Comparison of ENCODE assay signal across 1 cellular context in genomic region chr19:45078390-45079062, GRCh38.
A peak's percentile ranks its signal among the peaks of the same experiment; 100 is the strongest.
TF ChIP-seq lines count a peak whose summit lies in the region.

No MANE protein-coding gene starts in this region.

TF ChIP-seq in K562, 482 proteins besides CTCF, POLR2A, EP300 and RAD21 (continued from another document):
- TF ChIP-seq CLOCK (CRISPR knock-in tag; IDR thresholded peaks at IDR 0.05; ENCODE audit: borderline replicate concordance) (no peak), EHMT2 (IDR thresholded peaks at IDR 0.05) (no peak), NR2C2 (CRISPR knock-in tag; IDR thresholded peaks at IDR 0.05) (no peak), NR2C2 (tag; IDR thresholded peaks at IDR 0.05) (no peak; the same call in 1 of the 2 replicates), TARDBP (IDR thresholded peaks at IDR 0.05) (no peak), MCM5 (IDR thresholded peaks at IDR 0.05; ENCODE audit: low read depth) (no peak), NFRKB (IDR thresholded peaks at IDR 0.05; ENCODE audit: low read depth) (0 out of 2 replicates have a peak, but pooled peaks have one; percentile 11), BRCA1 (IDR thresholded peaks at IDR 0.05) (no peak), BRCA1 (CRISPR knock-in tag; IDR thresholded peaks at IDR 0.05) (peak; percentile 83; the same call in 1 of the 2 replicates), DNMT1 (IDR thresholded peaks at IDR 0.05) (no peak), NR2F6 (CRISPR knock-in tag; IDR thresholded peaks at IDR 0.05) (no peak), ZNF586 (CRISPR knock-in tag; conservative IDR thresholded peaks at IDR 0.05) (no peak), TEAD1 (CRISPR knock-in tag; IDR thresholded peaks at IDR 0.05) (no peak), CUX1 (CRISPR knock-in tag; IDR thresholded peaks at IDR 0.05) (no peak), L3MBTL2 (IDR thresholded peaks at IDR 0.05) (no peak), SETDB1 (IDR thresholded peaks at IDR 0.05; ENCODE audit: low read length) (no peak), PKNOX1 (IDR thresholded peaks at IDR 0.05) (no peak), CBFB (CRISPR knock-in tag; IDR thresholded peaks at IDR 0.05) (peak; percentile 85; the same call in 1 of the 2 replicates), ZNF584 (CRISPR knock-in tag; IDR thresholded peaks at IDR 0.05; ENCODE audit: low read depth) (no peak), TCF7L2 (IDR thresholded peaks at IDR 0.05; ENCODE audit: low read depth, low read length) (no peak), ZC3H8 (IDR thresholded peaks at IDR 0.05) (no peak), MLLT1 (IDR thresholded peaks at IDR 0.05) (no peak), NBN (IDR thresholded peaks at IDR 0.05; ENCODE audit: low read depth) (no peak), JUND (IDR thresholded peaks at IDR 0.05; ENCODE audit: borderline replicate concordance, low read depth, low read length) (no peak), JUND (tag; IDR thresholded peaks at IDR 0.05; ENCODE audit: borderline replicate concordance, low read depth, low read length) (no peak), BRD4 (IDR thresholded peaks at IDR 0.05) (no peak), PCBP2 (IDR thresholded peaks at IDR 0.05; ENCODE audit: low read depth, low read length, poor library complexity, severe bottlenecking) (no peak), EP400 (IDR thresholded peaks at IDR 0.05) (no peak), RBM25 (IDR thresholded peaks at IDR 0.05; ENCODE audit: low read depth, low read length, severe bottlenecking) (peak; percentile 56), TCFL5 (CRISPR knock-in tag; conservative IDR thresholded peaks at IDR 0.05) (no peak), ZNF165 (CRISPR knock-in tag; IDR thresholded peaks at IDR 0.05; ENCODE audit: borderline replicate concordance) (no peak), RNF2 (IDR thresholded peaks at IDR 0.05) (no peak), JUNB (CRISPR knock-in tag; conservative IDR thresholded peaks at IDR 0.05) (no peak), ZNF12 (CRISPR knock-in tag; IDR thresholded peaks at IDR 0.05) (peak; percentile 24; the same call in 1 of the 2 replicates)
- TF ChIP-seq, protein P1, sequence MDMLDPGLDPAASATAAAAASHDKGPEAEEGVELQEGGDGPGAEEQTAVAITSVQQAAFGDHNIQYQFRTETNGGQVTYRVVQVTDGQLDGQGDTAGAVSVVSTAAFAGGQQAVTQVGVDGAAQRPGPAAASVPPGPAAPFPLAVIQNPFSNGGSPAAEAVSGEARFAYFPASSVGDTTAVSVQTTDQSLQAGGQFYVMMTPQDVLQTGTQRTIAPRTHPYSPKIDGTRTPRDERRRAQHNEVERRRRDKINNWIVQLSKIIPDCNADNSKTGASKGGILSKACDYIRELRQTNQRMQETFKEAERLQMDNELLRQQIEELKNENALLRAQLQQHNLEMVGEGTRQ (CRISPR knock-in tag; IDR thresholded peaks at IDR 0.05): no peak
- TF ChIP-seq, protein P2, sequence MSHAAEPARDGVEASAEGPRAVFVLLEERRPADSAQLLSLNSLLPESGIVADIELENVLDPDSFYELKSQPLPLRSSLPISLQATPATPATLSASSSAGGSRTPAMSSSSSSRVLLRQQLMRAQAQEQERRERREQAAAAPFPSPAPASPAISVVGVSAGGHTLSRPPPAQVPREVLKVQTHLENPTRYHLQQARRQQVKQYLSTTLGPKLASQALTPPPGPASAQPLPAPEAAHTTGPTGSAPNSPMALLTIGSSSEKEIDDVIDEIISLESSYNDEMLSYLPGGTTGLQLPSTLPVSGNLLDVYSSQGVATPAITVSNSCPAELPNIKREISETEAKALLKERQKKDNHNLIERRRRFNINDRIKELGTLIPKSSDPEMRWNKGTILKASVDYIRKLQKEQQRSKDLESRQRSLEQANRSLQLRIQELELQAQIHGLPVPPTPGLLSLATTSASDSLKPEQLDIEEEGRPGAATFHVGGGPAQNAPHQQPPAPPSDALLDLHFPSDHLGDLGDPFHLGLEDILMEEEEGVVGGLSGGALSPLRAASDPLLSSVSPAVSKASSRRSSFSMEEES (CRISPR knock-in tag; IDR thresholded peaks at IDR 0.05): no peak
